1 cellular context compared by ENCODE assay signal in the genomic region with DNA sequence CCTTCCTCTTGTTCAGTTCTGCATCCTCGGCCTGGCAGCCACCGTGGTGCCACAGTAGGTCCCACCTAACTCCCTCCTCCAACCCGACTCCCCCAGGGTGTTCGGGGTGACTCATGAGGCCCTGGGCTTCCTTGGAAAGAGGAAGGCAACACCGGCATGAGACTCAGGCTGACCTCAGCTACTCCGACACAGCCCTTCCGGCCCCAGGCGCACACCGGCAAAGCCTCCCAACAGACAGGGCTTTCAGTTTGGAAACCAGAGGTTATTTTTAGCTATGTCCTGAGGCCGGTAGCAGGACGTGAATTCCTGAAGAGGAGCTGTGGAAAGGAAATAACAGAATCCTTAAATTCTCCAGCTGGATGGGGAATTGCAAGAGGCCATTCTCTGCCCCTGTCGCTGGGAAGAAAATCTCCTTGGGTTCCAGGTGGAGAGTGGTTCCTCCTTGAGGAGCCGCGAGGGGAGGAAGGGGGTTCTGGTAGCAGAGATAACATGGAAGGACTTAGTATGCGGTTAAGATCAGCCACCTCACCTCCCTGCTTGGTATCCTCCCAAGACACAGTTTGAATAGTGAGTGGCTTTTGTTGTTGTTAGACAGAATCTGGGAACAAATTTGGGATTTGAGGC.
A peak's percentile ranks its signal among the peaks of the same experiment; 100 is the strongest.
TF ChIP-seq lines count a peak whose summit lies in the region.

No MANE protein-coding gene starts in this region.

TF ChIP-seq in SK-N-SH, 30 proteins besides CTCF, POLR2A, EP300 and RAD21 (continued from another document):
- TF ChIP-seq JUND (IDR thresholded peaks at IDR 0.05) (peak; percentile 45; the same call in 1 of the 2 replicates), NRF1 (IDR thresholded peaks at IDR 0.05; ENCODE audit: low read depth, low read length) (no peak), ELF1 (IDR thresholded peaks at IDR 0.05) (no peak), TAF1 (IDR thresholded peaks at IDR 0.05; ENCODE audit: borderline replicate concordance, low read depth, low read length) (no peak; the same call in 1 of the 2 replicates), YY1 (IDR thresholded peaks at IDR 0.05; ENCODE audit: low read depth) (no peak), FOXJ3 (CRISPR knock-in tag; IDR thresholded peaks at IDR 0.05) (no peak), NFIC (IDR thresholded peaks at IDR 0.05; ENCODE audit: borderline replicate concordance) (no peak; the same call in 1 of the 2 replicates), SMC3 (IDR thresholded peaks at IDR 0.05; ENCODE audit: low read depth, low read length) (no peak), GABPA (IDR thresholded peaks at IDR 0.05; ENCODE audit: low read depth) (no peak), SIN3A (IDR thresholded peaks at IDR 0.05; ENCODE audit: borderline replicate concordance, low read depth, low read length) (no peak), EZH2phosphoT487 (IDR thresholded peaks at IDR 0.05; ENCODE audit: borderline replicate concordance, low read depth) (no peak), CHD2 (IDR thresholded peaks at IDR 0.05; ENCODE audit: low read length, partially characterized antibody) (no peak), GATA2 (CRISPR knock-in tag; IDR thresholded peaks at IDR 0.05) (no peak), RCOR1 (IDR thresholded peaks at IDR 0.05; ENCODE audit: low read length) (no peak), TCF12 (IDR thresholded peaks at IDR 0.05) (peak; percentile 54), TEAD4 (IDR thresholded peaks at IDR 0.05; ENCODE audit: borderline replicate concordance, insufficient read depth) (no peak), MXI1 (IDR thresholded peaks at IDR 0.05; ENCODE audit: low read depth, low read length) (no peak), POLR2AphosphoS5 (IDR thresholded peaks at IDR 0.05; ENCODE audit: low read depth, low read length) (no peak), RFX5 (IDR thresholded peaks at IDR 0.05; ENCODE audit: low read length) (no peak)
- TF ChIP-seq, protein P1, sequence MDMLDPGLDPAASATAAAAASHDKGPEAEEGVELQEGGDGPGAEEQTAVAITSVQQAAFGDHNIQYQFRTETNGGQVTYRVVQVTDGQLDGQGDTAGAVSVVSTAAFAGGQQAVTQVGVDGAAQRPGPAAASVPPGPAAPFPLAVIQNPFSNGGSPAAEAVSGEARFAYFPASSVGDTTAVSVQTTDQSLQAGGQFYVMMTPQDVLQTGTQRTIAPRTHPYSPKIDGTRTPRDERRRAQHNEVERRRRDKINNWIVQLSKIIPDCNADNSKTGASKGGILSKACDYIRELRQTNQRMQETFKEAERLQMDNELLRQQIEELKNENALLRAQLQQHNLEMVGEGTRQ (IDR thresholded peaks at IDR 0.05; ENCODE audit: borderline replicate concordance, low read depth, low read length), result no peak
- TF ChIP-seq, protein P2, sequence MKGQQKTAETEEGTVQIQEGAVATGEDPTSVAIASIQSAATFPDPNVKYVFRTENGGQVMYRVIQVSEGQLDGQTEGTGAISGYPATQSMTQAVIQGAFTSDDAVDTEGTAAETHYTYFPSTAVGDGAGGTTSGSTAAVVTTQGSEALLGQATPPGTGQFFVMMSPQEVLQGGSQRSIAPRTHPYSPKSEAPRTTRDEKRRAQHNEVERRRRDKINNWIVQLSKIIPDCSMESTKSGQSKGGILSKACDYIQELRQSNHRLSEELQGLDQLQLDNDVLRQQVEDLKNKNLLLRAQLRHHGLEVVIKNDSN (IDR thresholded peaks at IDR 0.05; ENCODE audit: borderline replicate concordance, low read depth), result no peak
- TF ChIP-seq, protein P3, sequence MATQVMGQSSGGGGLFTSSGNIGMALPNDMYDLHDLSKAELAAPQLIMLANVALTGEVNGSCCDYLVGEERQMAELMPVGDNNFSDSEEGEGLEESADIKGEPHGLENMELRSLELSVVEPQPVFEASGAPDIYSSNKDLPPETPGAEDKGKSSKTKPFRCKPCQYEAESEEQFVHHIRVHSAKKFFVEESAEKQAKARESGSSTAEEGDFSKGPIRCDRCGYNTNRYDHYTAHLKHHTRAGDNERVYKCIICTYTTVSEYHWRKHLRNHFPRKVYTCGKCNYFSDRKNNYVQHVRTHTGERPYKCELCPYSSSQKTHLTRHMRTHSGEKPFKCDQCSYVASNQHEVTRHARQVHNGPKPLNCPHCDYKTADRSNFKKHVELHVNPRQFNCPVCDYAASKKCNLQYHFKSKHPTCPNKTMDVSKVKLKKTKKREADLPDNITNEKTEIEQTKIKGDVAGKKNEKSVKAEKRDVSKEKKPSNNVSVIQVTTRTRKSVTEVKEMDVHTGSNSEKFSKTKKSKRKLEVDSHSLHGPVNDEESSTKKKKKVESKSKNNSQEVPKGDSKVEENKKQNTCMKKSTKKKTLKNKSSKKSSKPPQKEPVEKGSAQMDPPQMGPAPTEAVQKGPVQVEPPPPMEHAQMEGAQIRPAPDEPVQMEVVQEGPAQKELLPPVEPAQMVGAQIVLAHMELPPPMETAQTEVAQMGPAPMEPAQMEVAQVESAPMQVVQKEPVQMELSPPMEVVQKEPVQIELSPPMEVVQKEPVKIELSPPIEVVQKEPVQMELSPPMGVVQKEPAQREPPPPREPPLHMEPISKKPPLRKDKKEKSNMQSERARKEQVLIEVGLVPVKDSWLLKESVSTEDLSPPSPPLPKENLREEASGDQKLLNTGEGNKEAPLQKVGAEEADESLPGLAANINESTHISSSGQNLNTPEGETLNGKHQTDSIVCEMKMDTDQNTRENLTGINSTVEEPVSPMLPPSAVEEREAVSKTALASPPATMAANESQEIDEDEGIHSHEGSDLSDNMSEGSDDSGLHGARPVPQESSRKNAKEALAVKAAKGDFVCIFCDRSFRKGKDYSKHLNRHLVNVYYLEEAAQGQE (IDR thresholded peaks at IDR 0.05; ENCODE audit: low read depth, low read length), result no peak
- TF ChIP-seq, protein P4, sequence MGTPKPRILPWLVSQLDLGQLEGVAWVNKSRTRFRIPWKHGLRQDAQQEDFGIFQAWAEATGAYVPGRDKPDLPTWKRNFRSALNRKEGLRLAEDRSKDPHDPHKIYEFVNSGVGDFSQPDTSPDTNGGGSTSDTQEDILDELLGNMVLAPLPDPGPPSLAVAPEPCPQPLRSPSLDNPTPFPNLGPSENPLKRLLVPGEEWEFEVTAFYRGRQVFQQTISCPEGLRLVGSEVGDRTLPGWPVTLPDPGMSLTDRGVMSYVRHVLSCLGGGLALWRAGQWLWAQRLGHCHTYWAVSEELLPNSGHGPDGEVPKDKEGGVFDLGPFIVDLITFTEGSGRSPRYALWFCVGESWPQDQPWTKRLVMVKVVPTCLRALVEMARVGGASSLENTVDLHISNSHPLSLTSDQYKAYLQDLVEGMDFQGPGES (IDR thresholded peaks at IDR 0.05; ENCODE audit: low read depth, low read length), result no peak
- TF ChIP-seq, protein P5, sequence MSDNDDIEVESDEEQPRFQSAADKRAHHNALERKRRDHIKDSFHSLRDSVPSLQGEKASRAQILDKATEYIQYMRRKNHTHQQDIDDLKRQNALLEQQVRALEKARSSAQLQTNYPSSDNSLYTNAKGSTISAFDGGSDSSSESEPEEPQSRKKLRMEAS (IDR thresholded peaks at IDR 0.05; ENCODE audit: low read depth), result peak; percentile 33; the same call in 1 of the 2 replicates
